ENCODE assay signal across 36 cellular contexts in the genomic region with DNA sequence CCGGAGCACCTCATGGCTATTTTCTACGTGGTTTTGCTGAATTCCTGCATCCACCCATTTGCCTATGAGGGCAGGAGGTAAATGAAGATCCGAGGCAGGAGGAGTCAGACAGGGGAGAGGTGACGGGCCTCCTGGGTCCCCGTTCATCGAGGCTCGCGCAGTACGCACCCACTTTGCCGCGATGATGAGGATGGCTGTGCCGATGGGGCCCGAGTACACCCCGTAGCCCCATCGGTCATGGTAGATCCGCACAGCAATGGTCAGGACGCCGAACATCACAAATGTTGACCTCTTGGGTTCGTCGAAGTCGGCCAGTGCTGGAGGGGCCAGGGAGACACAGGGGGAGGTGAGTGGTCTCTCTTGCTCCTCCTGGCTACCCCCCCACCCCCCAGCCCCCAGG. TPM values are rescaled to one million over a fixed set of nuclear protein-coding genes. Genes with fewer than 3 reads are reported as not detected.
"Had no signal": no experiment of that assay in that cellular context is flagged by ENCODE, and none has a peak within 500 bp of the region (broad histone marks: within the 10 kb centered on the region; RNA-seq: fewer than 3 reads in every experiment).

No MANE protein-coding gene starts in this region.

- H3K4me3 ChIP-seq: adrenal gland, body of pancreas, colonic mucosa, esophagus squamous epithelium, gastroesophageal sphincter had no signal

- H3K9me3 ChIP-seq: adrenal gland, body of pancreas, colonic mucosa, esophagus squamous epithelium, gastroesophageal sphincter had no signal

- H3K27ac ChIP-seq: adrenal gland, body of pancreas, colonic mucosa, epithelial cell of prostate, esophagus squamous epithelium, gastroesophageal sphincter had no signal

- H3K36me3 ChIP-seq: adrenal gland, colonic mucosa, esophagus squamous epithelium, gastroesophageal sphincter had no signal

- H3K27ac Mint-ChIP-seq: activated CD4-positive, alpha-beta memory T cell treated with anti-CD3 and anti-CD28 coated beads for 36 hours; activated CD4-positive, alpha-beta T cell treated with anti-CD3 and anti-CD28 coated beads for 36 hours; activated CD4-positive, alpha-beta T cell treated with anti-CD3 and anti-CD28 coated beads, Interleukin-2, amount 10 ng/mL, durations not matched to agents 24 days and 14 days; activated CD8-positive, alpha-beta memory T cell treated with anti-CD3 and anti-CD28 coated beads, Interleukin-2, amount 10 ng/mL, durations not matched to agents 7 days and 5 days; activated CD8-positive, alpha-beta T cell treated with anti-CD3 and anti-CD28 coated beads, Interleukin-2, amount 10 ng/mL, durations not matched to agents 7 days and 5 days; activated naive CD4-positive, alpha-beta T cell treated with anti-CD3 and anti-CD28 coated beads for 36 hours; activated naive CD4-positive, alpha-beta T cell treated with anti-CD3 and anti-CD28 coated beads, Interleukin-2, amount 50 U/mL, for 24 hours; activated naive CD8-positive, alpha-beta T cell treated with anti-CD3 and anti-CD28 coated beads for 36 hours; activated naive CD8-positive, alpha-beta T cell treated with anti-CD3 and anti-CD28 coated beads, Interleukin-2, amount 50 U/mL, for 24 hours; activated T-helper 1 cell treated with anti-CD3 and anti-CD28 coated beads, Interleukin-12 subunit alpha, Interleukin-12 subunit beta, Interleukin-2, Interleukin-4 antibody, amounts not matched to agents 30 ng/mL and 10 ng/mL and 1 ng/mL, durations not matched to agents 14 hours and 24 hours and 36 hours; activated T-helper 2 cell treated with anti-CD3 and anti-CD28 coated beads, Interferon-gamma antibody, Interleukin-2, Interleukin-4, amounts not matched to agents 10 μg/mL and 5 μg/mL and 100 μg/mL, durations not matched to agents 14 hours and 24 hours and 36 hours had no signal

- H3K27me3 ChIP-seq: adrenal gland, body of pancreas, colonic mucosa had no signal

- H3K4me3 Mint-ChIP-seq: activated CD4-positive, alpha-beta memory T cell treated with anti-CD3 and anti-CD28 coated beads for 36 hours; activated CD4-positive, alpha-beta T cell treated with anti-CD3 and anti-CD28 coated beads for 36 hours; activated CD4-positive, alpha-beta T cell treated with anti-CD3 and anti-CD28 coated beads, Interleukin-2, amount 10 ng/mL, durations not matched to agents 24 days and 14 days; activated CD8-positive, alpha-beta memory T cell treated with anti-CD3 and anti-CD28 coated beads, Interleukin-2, amount 10 ng/mL, durations not matched to agents 7 days and 5 days; activated CD8-positive, alpha-beta T cell treated with anti-CD3 and anti-CD28 coated beads, Interleukin-2, amount 10 ng/mL, durations not matched to agents 7 days and 5 days; activated naive CD4-positive, alpha-beta T cell treated with anti-CD3 and anti-CD28 coated beads for 36 hours; activated naive CD4-positive, alpha-beta T cell treated with anti-CD3 and anti-CD28 coated beads, Interleukin-2, amount 50 U/mL, for 24 hours; activated naive CD8-positive, alpha-beta T cell treated with anti-CD3 and anti-CD28 coated beads for 36 hours; activated naive CD8-positive, alpha-beta T cell treated with anti-CD3 and anti-CD28 coated beads, Interleukin-2, amount 50 U/mL, for 24 hours; activated T-helper 1 cell treated with anti-CD3 and anti-CD28 coated beads, Interleukin-12 subunit alpha, Interleukin-12 subunit beta, Interleukin-2, Interleukin-4 antibody, amounts not matched to agents 30 ng/mL and 10 ng/mL and 1 ng/mL, durations not matched to agents 14 hours and 24 hours and 36 hours had no signal

- H3K4me1 Mint-ChIP-seq: activated CD4-positive, alpha-beta T cell treated with anti-CD3 and anti-CD28 coated beads for 36 hours; activated CD4-positive, alpha-beta T cell treated with anti-CD3 and anti-CD28 coated beads, Interleukin-2, amount 10 ng/mL, durations not matched to agents 24 days and 14 days; activated CD8-positive, alpha-beta memory T cell treated with anti-CD3 and anti-CD28 coated beads, Interleukin-2, amount 10 ng/mL, durations not matched to agents 7 days and 5 days; activated naive CD4-positive, alpha-beta T cell treated with anti-CD3 and anti-CD28 coated beads, Interleukin-2, amount 50 U/mL, for 24 hours; activated naive CD8-positive, alpha-beta T cell treated with anti-CD3 and anti-CD28 coated beads for 36 hours; activated naive CD8-positive, alpha-beta T cell treated with anti-CD3 and anti-CD28 coated beads, Interleukin-2, amount 50 U/mL, for 24 hours had no signal

- DNase-seq: activated CD4-positive, alpha-beta memory T cell treated with anti-CD3 and anti-CD28 coated beads for 36 hours; activated CD4-positive, alpha-beta T cell treated with anti-CD3 and anti-CD28 coated beads for 36 hours; activated CD4-positive, alpha-beta T cell treated with anti-CD3 and anti-CD28 coated beads, Interleukin-2, amount 10 ng/mL, durations not matched to agents 24 days and 14 days; activated CD4-positive, CD25-positive, alpha-beta regulatory T cell; activated CD4-positive, CD25-positive, alpha-beta regulatory T cell treated with anti-CD3 and anti-CD28 coated beads, Interleukin-2, amount 50 U/mL, for 72 hours; activated CD8-positive, alpha-beta memory T cell treated with anti-CD3 and anti-CD28 coated beads, Interleukin-2, amount 10 ng/mL, durations not matched to agents 7 days and 5 days; activated CD8-positive, alpha-beta memory T cell treated with anti-CD3 and anti-CD28 coated beads, Interleukin-2, amount 50 U/mL, for 4 hours; activated CD8-positive, alpha-beta T cell treated with anti-CD3 and anti-CD28 coated beads, Interleukin-2, amount 10 ng/mL, durations not matched to agents 7 days and 5 days; activated effector memory CD4-positive, alpha-beta T cell treated with anti-CD3 and anti-CD28 coated beads, Interleukin-2, amount 50 U/mL, for 16 hours; activated naive CD4-positive, alpha-beta T cell treated with anti-CD3 and anti-CD28 coated beads for 36 hours; activated naive CD8-positive, alpha-beta T cell treated with anti-CD3 and anti-CD28 coated beads for 36 hours; activated naive CD8-positive, alpha-beta T cell treated with anti-CD3 and anti-CD28 coated beads, Interleukin-2, amount 50 U/mL, for 24 hours; activated T-cell treated with anti-CD3 and anti-CD28 coated beads, Interleukin-2, amount 50 U/mL, for 1 hour; activated T-cell treated with anti-CD3 and anti-CD28 coated beads, Interleukin-2, amount 50 U/mL, for 48 hours; adrenal gland; amygdala; aorta; body of pancreas; central memory CD4-positive, alpha-beta T cell; cerebellar nuclear complex; colonic mucosa; effector CD8-positive, alpha-beta T cell; esophagus squamous epithelium; foreskin melanocyte; T-helper 2 cell had no signal

- H3K36me3 Mint-ChIP-seq: activated CD4-positive, alpha-beta memory T cell treated with anti-CD3 and anti-CD28 coated beads for 36 hours; activated CD8-positive, alpha-beta memory T cell treated with anti-CD3 and anti-CD28 coated beads, Interleukin-2, amount 10 ng/mL, durations not matched to agents 7 days and 5 days; activated naive CD4-positive, alpha-beta T cell treated with anti-CD3 and anti-CD28 coated beads, Interleukin-2, amount 50 U/mL, for 24 hours; activated naive CD8-positive, alpha-beta T cell treated with anti-CD3 and anti-CD28 coated beads for 36 hours had no signal

- ATAC-seq: activated CD4-positive, alpha-beta T cell treated with anti-CD3 and anti-CD28 coated beads for 36 hours; activated CD8-positive, alpha-beta memory T cell treated with anti-CD3 and anti-CD28 coated beads, Interleukin-2, amount 10 ng/mL, durations not matched to agents 7 days and 5 days; activated CD8-positive, alpha-beta T cell treated with anti-CD3 and anti-CD28 coated beads, Interleukin-2, amount 10 ng/mL, durations not matched to agents 7 days and 5 days; activated naive CD8-positive, alpha-beta T cell treated with anti-CD3 and anti-CD28 coated beads, Interleukin-2, amount 50 U/mL, for 24 hours; body of pancreas; gastroesophageal sphincter had no signal

- H3K27me3 Mint-ChIP-seq: activated CD4-positive, alpha-beta memory T cell treated with anti-CD3 and anti-CD28 coated beads for 36 hours; activated CD4-positive, alpha-beta T cell treated with anti-CD3 and anti-CD28 coated beads for 36 hours; activated CD4-positive, alpha-beta T cell treated with anti-CD3 and anti-CD28 coated beads, Interleukin-2, amount 10 ng/mL, durations not matched to agents 24 days and 14 days; activated CD8-positive, alpha-beta memory T cell treated with anti-CD3 and anti-CD28 coated beads, Interleukin-2, amount 10 ng/mL, durations not matched to agents 7 days and 5 days; activated naive CD4-positive, alpha-beta T cell treated with anti-CD3 and anti-CD28 coated beads, Interleukin-2, amount 50 U/mL, for 24 hours; activated naive CD8-positive, alpha-beta T cell treated with anti-CD3 and anti-CD28 coated beads for 36 hours; activated naive CD8-positive, alpha-beta T cell treated with anti-CD3 and anti-CD28 coated beads, Interleukin-2, amount 50 U/mL, for 24 hours had no signal

- H3K4me1 ChIP-seq: colonic mucosa had no signal

- H3K9me3 Mint-ChIP-seq: activated CD4-positive, alpha-beta memory T cell treated with anti-CD3 and anti-CD28 coated beads for 36 hours; activated CD4-positive, alpha-beta T cell treated with anti-CD3 and anti-CD28 coated beads, Interleukin-2, amount 10 ng/mL, durations not matched to agents 24 days and 14 days; activated naive CD4-positive, alpha-beta T cell treated with anti-CD3 and anti-CD28 coated beads for 36 hours; activated naive CD4-positive, alpha-beta T cell treated with anti-CD3 and anti-CD28 coated beads, Interleukin-2, amount 50 U/mL, for 24 hours; activated naive CD8-positive, alpha-beta T cell treated with anti-CD3 and anti-CD28 coated beads for 36 hours; activated naive CD8-positive, alpha-beta T cell treated with anti-CD3 and anti-CD28 coated beads, Interleukin-2, amount 50 U/mL, for 24 hours; activated T-helper 1 cell treated with anti-CD3 and anti-CD28 coated beads, Interleukin-12 subunit alpha, Interleukin-12 subunit beta, Interleukin-2, Interleukin-4 antibody, amounts not matched to agents 30 ng/mL and 10 ng/mL and 1 ng/mL, durations not matched to agents 14 hours and 24 hours and 36 hours; activated T-helper 2 cell treated with anti-CD3 and anti-CD28 coated beads, Interferon-gamma antibody, Interleukin-2, Interleukin-4, amounts not matched to agents 10 μg/mL and 5 μg/mL and 100 μg/mL, durations not matched to agents 14 hours and 24 hours and 36 hours had no signal

RNA-seq across cellular contexts. Expression of a gene that starts 6.1 kb away (rescaled TPM):
- total RNA-seq: activated CD4-positive, alpha-beta memory T cell treated with anti-CD3 and anti-CD28 coated beads for 36 hours; activated CD4-positive, alpha-beta T cell treated with anti-CD3 and anti-CD28 coated beads for 36 hours; activated CD4-positive, alpha-beta T cell treated with anti-CD3 and anti-CD28 coated beads, Interleukin-2, amount 10 ng/mL, durations not matched to agents 24 days and 14 days; activated CD8-positive, alpha-beta memory T cell treated with anti-CD3 and anti-CD28 coated beads for 36 hours; activated CD8-positive, alpha-beta memory T cell treated with anti-CD3 and anti-CD28 coated beads, Interleukin-2, amount 10 ng/mL, durations not matched to agents 7 days and 5 days; activated CD8-positive, alpha-beta T cell treated with anti-CD3 and anti-CD28 coated beads, Interleukin-2, amount 10 ng/mL, durations not matched to agents 7 days and 5 days; activated naive CD4-positive, alpha-beta T cell treated with anti-CD3 and anti-CD28 coated beads for 36 hours; activated naive CD8-positive, alpha-beta T cell treated with anti-CD3 and anti-CD28 coated beads for 36 hours; activated T-helper 1 cell treated with anti-CD3 and anti-CD28 coated beads, Interleukin-12 subunit alpha, Interleukin-12 subunit beta, Interleukin-2, Interleukin-4 antibody, amounts not matched to agents 30 ng/mL and 10 ng/mL and 1 ng/mL, durations not matched to agents 14 hours and 24 hours and 36 hours; activated T-helper 2 cell treated with anti-CD3 and anti-CD28 coated beads, Interferon-gamma antibody, Interleukin-2, Interleukin-4, amounts not matched to agents 10 μg/mL and 5 μg/mL and 100 μg/mL, durations not matched to agents 14 hours and 24 hours and 36 hours; adrenal gland; aorta; body of pancreas; colonic mucosa; dermis microvascular lymphatic vessel endothelial cell; endothelial cell of umbilical vein; esophagus squamous epithelium; fibroblast of lung; fibroblast of villous mesenchyme; gastroesophageal sphincter; T-helper 1 cell treated with Interleukin-12 subunit alpha and Interleukin-12 subunit beta and Interleukin-4 antibody, amounts not matched to agents 30 ng/mL and 1 ng/mL, for 36 hours had no signal

RNA-seq across cellular contexts. Expression of a gene that starts 15.8 kb away (rescaled TPM):
- total RNA-seq: activated CD4-positive, alpha-beta T cell treated with anti-CD3 and anti-CD28 coated beads, Interleukin-2, amount 10 ng/mL, durations not matched to agents 24 days and 14 days; activated CD8-positive, alpha-beta memory T cell treated with anti-CD3 and anti-CD28 coated beads, Interleukin-2, amount 10 ng/mL, durations not matched to agents 7 days and 5 days; activated CD8-positive, alpha-beta T cell treated with anti-CD3 and anti-CD28 coated beads, Interleukin-2, amount 10 ng/mL, durations not matched to agents 7 days and 5 days; activated T-helper 1 cell treated with anti-CD3 and anti-CD28 coated beads, Interleukin-12 subunit alpha, Interleukin-12 subunit beta, Interleukin-2, Interleukin-4 antibody, amounts not matched to agents 30 ng/mL and 10 ng/mL and 1 ng/mL, durations not matched to agents 14 hours and 24 hours and 36 hours; activated T-helper 2 cell treated with anti-CD3 and anti-CD28 coated beads, Interferon-gamma antibody, Interleukin-2, Interleukin-4, amounts not matched to agents 10 μg/mL and 5 μg/mL and 100 μg/mL, durations not matched to agents 14 hours and 24 hours and 36 hours; endothelial cell of umbilical vein; T-helper 1 cell treated with Interleukin-12 subunit alpha and Interleukin-12 subunit beta and Interleukin-4 antibody, amounts not matched to agents 30 ng/mL and 1 ng/mL, for 36 hours had no signal
